In the genomic region with DNA sequence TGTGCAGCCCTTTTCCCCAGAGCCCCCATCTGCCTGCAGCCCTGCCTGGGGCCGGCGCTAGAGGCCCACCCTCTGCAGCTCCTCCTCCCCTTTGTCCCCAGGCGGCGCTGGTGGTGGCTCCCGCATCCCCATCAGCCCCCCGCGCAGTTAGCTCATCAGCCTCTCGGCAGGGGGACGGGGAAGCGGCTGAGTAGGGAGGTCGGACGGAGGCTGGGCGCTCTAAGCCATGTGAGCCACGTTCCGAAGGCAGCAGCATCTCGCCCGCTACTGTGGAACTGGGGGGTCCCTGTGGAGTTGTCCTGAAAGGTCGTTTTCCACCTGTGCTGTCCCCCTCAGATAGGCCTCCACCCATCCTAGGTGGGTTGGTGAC, we compare ENCODE assay signal across 26 cellular contexts. TPM values are rescaled to one million over a fixed set of nuclear protein-coding genes. Genes with fewer than 3 reads are reported as not detected.
DNase-seq lines count a peak whose midpoint lies in the region; ATAC-seq, FAIRE-seq and TF ChIP-seq lines count a peak whose summit lies in the region.
"Had no signal": no experiment of that assay in that cellular context is flagged by ENCODE, and none has a peak within 500 bp of the region (broad histone marks: within the 10 kb centered on the region; RNA-seq: fewer than 3 reads in every experiment).

No MANE protein-coding gene starts in this region.

- TF ChIP-seq CTCF in SK-N-SH (IDR thresholded peaks at IDR 0.05) (no peak), GM23338 (conservative IDR thresholded peaks at IDR 0.05; ENCODE audit: low read depth in 2 of 2) (peak; percentile 10 to 53; a peak in 2 of 4 replicates), neural progenitor cell (IDR thresholded peaks at IDR 0.05) (peak; percentile 40)

- H3K27ac ChIP-seq in SK-N-SH (ENCODE audit: low read depth in 2 of 2, low read length in 1 of 2) (no peak overlapping the region), GM23338 (ENCODE audit: low read depth) (no peak overlapping the region), neural progenitor cell (no peak overlapping the region)
- no peak overlapping the region for H3K27ac ChIP-seq in effector memory CD4-positive, alpha-beta T cell (ENCODE audit: insufficient read depth, low read length, poor library complexity, severe bottlenecking)
- H3K27ac ChIP-seq: 22Rv1, esophagus squamous epithelium, stomach, upper lobe of left lung had no signal

- no peak for FAIRE-seq in frontal cortex (lab: Jason Lieb, UNC)
- FAIRE-seq: TTC549 had no signal

- H3K9ac ChIP-seq in SK-N-SH: no peak overlapping the region
- H3K9ac ChIP-seq in neural progenitor cell: no peak overlapping the region

- peak; percentile 48 for DNase-seq in SK-N-SH
- DNase-seq in GM23338 (ENCODE audit: low spot score): peak; percentile 76
- peak; percentile 20 to 23 for DNase-seq in frontal cortex (ENCODE audit: low spot score in 2 of 2)
- peak; percentile 79 for DNase-seq in neural progenitor cell (ENCODE audit: low spot score)
- DNase-seq in activated naive CD8-positive, alpha-beta T cell treated with anti-CD3 and anti-CD28 coated beads, Interleukin-2, amount 50 U/mL, for 24 hours: no peak
- no peak for DNase-seq in effector memory CD4-positive, alpha-beta T cell
- DNase-seq: activated CD4-positive, alpha-beta T cell treated with anti-CD3 and anti-CD28 coated beads for 36 hours; AML-193; DND-41; effector CD4-positive, alpha-beta T cell; esophagus squamous epithelium; KG1; mucosa of descending colon; NCI-H1694; NCI-H526 treated with DMSO at 0.1 percent for 48 hours; stimulated activated CD4-positive, alpha-beta T cell treated with anti-CD3 and anti-CD28 coated beads, Interleukin-12 subunit alpha, Interleukin-12 subunit beta, amount 100 ng/mL, for 4 hours; stomach; SW 1271; upper lobe of left lung had no signal

- H3K36me3 Mint-ChIP-seq in GM23338 (ENCODE audit: low read depth) (peaks cover 23% of the 10 kb centered on the region), neural progenitor cell (peaks cover 24% of the 10 kb centered on the region)
- H3K36me3 Mint-ChIP-seq in activated naive CD8-positive, alpha-beta T cell treated with anti-CD3 and anti-CD28 coated beads, Interleukin-2, amount 50 U/mL, for 24 hours (ENCODE audit: low read depth): no peaks in the 10 kb centered on the region

- no peak overlapping the region for H3K27ac Mint-ChIP-seq in GM23338
- H3K27ac Mint-ChIP-seq in neural progenitor cell: no peak overlapping the region
- H3K27ac Mint-ChIP-seq in activated naive CD8-positive, alpha-beta T cell treated with anti-CD3 and anti-CD28 coated beads, Interleukin-2, amount 50 U/mL, for 24 hours: no peak overlapping the region
- H3K27ac Mint-ChIP-seq: activated CD4-positive, alpha-beta T cell treated with anti-CD3 and anti-CD28 coated beads for 36 hours; activated T-helper 2 cell treated with anti-CD3 and anti-CD28 coated beads, Interferon-gamma antibody, Interleukin-2, Interleukin-4, amounts not matched to agents 10 μg/mL and 5 μg/mL and 100 μg/mL, durations not matched to agents 14 hours and 24 hours and 36 hours had no signal

- H3K4me3 ChIP-seq in SK-N-SH (ENCODE audit: low read depth in 2 of 2, low read length in 1 of 2) (no peak overlapping the region), GM23338 (peak overlapping the region; percentile 41), neural progenitor cell (no peak overlapping the region)
- H3K4me3 ChIP-seq in effector memory CD4-positive, alpha-beta T cell (ENCODE audit: insufficient read depth, low read depth, low read length, poor library complexity, severe bottlenecking): no peak overlapping the region
- H3K4me3 ChIP-seq: esophagus squamous epithelium, mucosa of descending colon, stomach, upper lobe of left lung had no signal

- H3K27me3 Mint-ChIP-seq in GM23338 (ENCODE audit: insufficient read depth, low read depth, poor library complexity) (peaks cover 19% of the 10 kb centered on the region), neural progenitor cell (ENCODE audit: insufficient read depth, low read depth) (peaks cover 4% of the 10 kb centered on the region)
- H3K27me3 Mint-ChIP-seq in activated naive CD8-positive, alpha-beta T cell treated with anti-CD3 and anti-CD28 coated beads, Interleukin-2, amount 50 U/mL, for 24 hours: no peaks in the 10 kb centered on the region
- H3K27me3 Mint-ChIP-seq: activated CD4-positive, alpha-beta T cell treated with anti-CD3 and anti-CD28 coated beads for 36 hours had no signal

- H3K36me3 ChIP-seq in SK-N-SH (replicated peaks in 1 of 2; ENCODE audit: control insufficient read depth in 1 of 2, insufficient read depth in 2 of 2, low read length in 1 of 2): peaks cover 13 to 93% of the 10 kb centered on the region in 2 experiments
- no peaks in the 10 kb centered on the region for H3K36me3 ChIP-seq in GM23338 (ENCODE audit: insufficient read depth)
- no peaks in the 10 kb centered on the region for H3K36me3 ChIP-seq in neural progenitor cell
- H3K36me3 ChIP-seq in effector memory CD4-positive, alpha-beta T cell (ENCODE audit: control insufficient read depth, insufficient read depth, low read length): peaks cover 13% of the 10 kb centered on the region

- H3F3A ChIP-seq in SK-N-SH (replicated peaks; ENCODE audit: insufficient read depth) (no peaks in the 10 kb centered on the region), GM23338 (replicated peaks; ENCODE audit: low read depth) (0 out of 2 replicates have a peak, but pooled peaks cover 2% of the 10 kb centered on the region), neural progenitor cell (ENCODE audit: low read depth) (peaks cover 13% of the 10 kb centered on the region)

- POLR2A ChIA-PET in SK-N-SH (lab: Yijun Ruan, JAX): no interaction called here

- CTCF ChIA-PET in SK-N-SH (lab: Yijun Ruan, JAX): interaction anchor here (2.3 to 10.0 kb wide), 6 partner anchors 10 to 33 kb away, joined by 8 to 73 read pairs (median 12); a partner anchor contains a TSS

- no peak for TF ChIP-seq EP300 in SK-N-SH (IDR thresholded peaks at IDR 0.05; ENCODE audit: borderline replicate concordance in 1 of 2, low read depth in 1 of 2, low read length in 1 of 2)

- H3K9me2 ChIP-seq in SK-N-SH (no peaks in the 10 kb centered on the region), GM23338 (ENCODE audit: insufficient read depth) (no peaks in the 10 kb centered on the region)

- H3K27me3 ChIP-seq in SK-N-SH (ENCODE audit: insufficient read depth): no peaks in the 10 kb centered on the region
- peaks cover 20% of the 10 kb centered on the region for H3K27me3 ChIP-seq in GM23338 (ENCODE audit: insufficient read depth)
- H3K27me3 ChIP-seq in neural progenitor cell: no peaks in the 10 kb centered on the region
- H3K27me3 ChIP-seq in effector memory CD4-positive, alpha-beta T cell (replicated peaks; ENCODE audit: control insufficient read depth, insufficient read depth, low read length, poor library complexity, severe bottlenecking): no peaks in the 10 kb centered on the region
- H3K27me3 ChIP-seq: esophagus squamous epithelium, stomach, upper lobe of left lung had no signal

- no peak overlapping the region for H3K4me2 ChIP-seq in SK-N-SH
- H3K4me2 ChIP-seq in GM23338: peak overlapping the region; percentile 74
- peak overlapping the region; percentile 62 for H3K4me2 ChIP-seq in neural progenitor cell

- ATAC-seq in SK-N-SH treated with all-trans-retinoic acid at 6 μM for 48 hours: no peak
- peak; percentile 54 for ATAC-seq in GM23338
- ATAC-seq in activated naive CD8-positive, alpha-beta T cell treated with anti-CD3 and anti-CD28 coated beads, Interleukin-2, amount 50 U/mL, for 24 hours: no peak
- ATAC-seq in HG02840 (IDR thresholded peaks at IDR 0.05; ENCODE audit: low FRiP score, unreplicated experiment): no peak
- ATAC-seq: activated CD4-positive, alpha-beta T cell treated with anti-CD3 and anti-CD28 coated beads for 36 hours; mucosa of descending colon had no signal

- WGBS in SK-N-SH (ENCODE audit: low lambda C conversion rate): 96% methylated on average over 15 of the region's 18 CpGs

- no peak overlapping the region for H2AFZ ChIP-seq in SK-N-SH (ENCODE audit: low read depth)
- H2AFZ ChIP-seq in GM23338: no peak overlapping the region
- H2AFZ ChIP-seq in neural progenitor cell (replicated peaks): no peak overlapping the region

- H4K20me1 ChIP-seq in SK-N-SH (ENCODE audit: insufficient read depth) (no peaks in the 10 kb centered on the region), GM23338 (replicated peaks; ENCODE audit: insufficient read depth) (peaks cover 7% of the 10 kb centered on the region), neural progenitor cell (ENCODE audit: low read depth) (peaks cover 26% of the 10 kb centered on the region)

- H3K9me3 ChIP-seq in SK-N-SH (no peaks in the 10 kb centered on the region), neural progenitor cell (ENCODE audit: low read depth) (no peaks in the 10 kb centered on the region)
- no peaks in the 10 kb centered on the region for H3K9me3 ChIP-seq in effector memory CD4-positive, alpha-beta T cell (ENCODE audit: control insufficient read depth, low read length)
- H3K9me3 ChIP-seq: esophagus squamous epithelium, mucosa of descending colon, stomach, upper lobe of left lung had no signal

- H3K4me3 Mint-ChIP-seq in GM23338 (peak overlapping the region; percentile 38), neural progenitor cell (no peak overlapping the region)
- H3K4me3 Mint-ChIP-seq in activated naive CD8-positive, alpha-beta T cell treated with anti-CD3 and anti-CD28 coated beads, Interleukin-2, amount 50 U/mL, for 24 hours: no peak overlapping the region
- H3K4me3 Mint-ChIP-seq: activated CD4-positive, alpha-beta T cell treated with anti-CD3 and anti-CD28 coated beads for 36 hours had no signal

- peaks cover 0 to 14% of the 10 kb centered on the region in 2 experiments; a peak in 1 of 4 replicates for H3K4me1 ChIP-seq in SK-N-SH (ENCODE audit: control insufficient read depth in 1 of 2, insufficient read depth in 2 of 2, low read depth in 1 of 2, low read length in 1 of 2)
- peaks cover 23% of the 10 kb centered on the region for H3K4me1 ChIP-seq in GM23338 (ENCODE audit: insufficient read depth)
- peaks cover 37% of the 10 kb centered on the region for H3K4me1 ChIP-seq in neural progenitor cell
- H3K4me1 ChIP-seq in effector memory CD4-positive, alpha-beta T cell (ENCODE audit: control insufficient read depth, insufficient read depth, low read length, poor library complexity, severe bottlenecking): no peaks in the 10 kb centered on the region
- H3K4me1 ChIP-seq: esophagus squamous epithelium, upper lobe of left lung had no signal

- H3K79me2 ChIP-seq in SK-N-SH (ENCODE audit: insufficient read depth) (no peaks in the 10 kb centered on the region), GM23338 (replicated peaks; ENCODE audit: insufficient read depth) (no peaks in the 10 kb centered on the region), neural progenitor cell (ENCODE audit: low read depth) (no peaks in the 10 kb centered on the region)

- H3K9me3 Mint-ChIP-seq in GM23338 (no peaks in the 10 kb centered on the region), neural progenitor cell (no peaks in the 10 kb centered on the region)
- H3K9me3 Mint-ChIP-seq in activated naive CD8-positive, alpha-beta T cell treated with anti-CD3 and anti-CD28 coated beads, Interleukin-2, amount 50 U/mL, for 24 hours: no peaks in the 10 kb centered on the region
- H3K9me3 Mint-ChIP-seq: activated T-helper 2 cell treated with anti-CD3 and anti-CD28 coated beads, Interferon-gamma antibody, Interleukin-2, Interleukin-4, amounts not matched to agents 10 μg/mL and 5 μg/mL and 100 μg/mL, durations not matched to agents 14 hours and 24 hours and 36 hours had no signal

- TF ChIP-seq RAD21 in SK-N-SH (IDR thresholded peaks at IDR 0.05; ENCODE audit: low read length): no peak

- H3K4me1 Mint-ChIP-seq in GM23338 (peaks cover 56% of the 10 kb centered on the region), neural progenitor cell (peaks cover 14% of the 10 kb centered on the region)
- no peaks in the 10 kb centered on the region for H3K4me1 Mint-ChIP-seq in activated naive CD8-positive, alpha-beta T cell treated with anti-CD3 and anti-CD28 coated beads, Interleukin-2, amount 50 U/mL, for 24 hours
- H3K4me1 Mint-ChIP-seq: activated CD4-positive, alpha-beta T cell treated with anti-CD3 and anti-CD28 coated beads for 36 hours had no signal

RNA-seq across cellular contexts. Expression of a gene that starts 29.0 kb away (rescaled TPM):
- not detected in 2 replicates for polyA plus RNA-seq in SK-N-SH (2012; rRNA removed)
- not detected in 2 replicates for polyA plus RNA-seq in SK-N-SH (2012; cell fraction: cytosol; rRNA removed)
- polyA plus RNA-seq in SK-N-SH (2012; cell fraction: nucleus; rRNA removed): not detected in 2 replicates
- 0.24 and 1.8 TPM in 2 replicates for total RNA-seq in GM23338 (2014; rRNA removed; shearing (Covaris generic))
- not detected in 2 replicates for polyA plus RNA-seq in GM23338 (2016; fragmentation: Nextera tagmentation; extraction: Ambion mirVana)
- total RNA-seq in frontal cortex: 0.41 TPM
- total RNA-seq in neural progenitor cell (ENCODE audit: low replicate concordance): not detected in 2 replicates
- total RNA-seq: activated CD8-positive, alpha-beta memory T cell treated with anti-CD3 and anti-CD28 coated beads for 36 hours; activated T-helper 2 cell treated with anti-CD3 and anti-CD28 coated beads, Interferon-gamma antibody, Interleukin-2, Interleukin-4, amounts not matched to agents 10 μg/mL and 5 μg/mL and 100 μg/mL, durations not matched to agents 14 hours and 24 hours and 36 hours; esophagus squamous epithelium; liver; mucosa of descending colon; stomach; upper lobe of left lung had no signal
- polyA plus RNA-seq: liver, stomach had no signal

RNA-seq across cellular contexts. Expression of a gene that starts 48.5 kb away (rescaled TPM):
- not detected in 2 replicates for polyA plus RNA-seq in SK-N-SH (2012; rRNA removed)
- polyA plus RNA-seq in SK-N-SH (2012; cell fraction: cytosol; rRNA removed): not detected in 2 replicates
- polyA plus RNA-seq in SK-N-SH (2012; cell fraction: nucleus; rRNA removed): not detected in 2 replicates
- total RNA-seq in GM23338 (2014; rRNA removed; shearing (Covaris generic)): not detected in 2 replicates
- not detected in 2 replicates for polyA plus RNA-seq in GM23338 (2016; fragmentation: Nextera tagmentation; extraction: Ambion mirVana)
- not detected for total RNA-seq in frontal cortex
- total RNA-seq in neural progenitor cell (ENCODE audit: low replicate concordance): not detected in 2 replicates
- total RNA-seq: activated CD4-positive, alpha-beta T cell treated with anti-CD3 and anti-CD28 coated beads for 36 hours; activated CD8-positive, alpha-beta memory T cell treated with anti-CD3 and anti-CD28 coated beads for 36 hours; activated T-helper 2 cell treated with anti-CD3 and anti-CD28 coated beads, Interferon-gamma antibody, Interleukin-2, Interleukin-4, amounts not matched to agents 10 μg/mL and 5 μg/mL and 100 μg/mL, durations not matched to agents 14 hours and 24 hours and 36 hours; esophagus squamous epithelium; liver; mucosa of descending colon; stomach; upper lobe of left lung had no signal
- polyA plus RNA-seq: liver had no signal

RNA-seq across cellular contexts. Expression of a gene that starts 52.3 kb away (rescaled TPM):
- polyA plus RNA-seq in SK-N-SH (2012; rRNA removed) (108 and 126 TPM in 2 replicates), GM23338 (2016; fragmentation: Nextera tagmentation; extraction: Ambion mirVana) (24.0 and 24.9 TPM in 2 replicates)
- 61.7 and 84.8 TPM in 2 replicates for polyA plus RNA-seq in SK-N-SH (2012; cell fraction: cytosol; rRNA removed)
- polyA plus RNA-seq in SK-N-SH (2012; cell fraction: nucleus; rRNA removed): 361 and 701 TPM in 2 replicates
- 32.2 and 39.2 TPM in 2 replicates for total RNA-seq in GM23338 (2014; rRNA removed; shearing (Covaris generic))
- total RNA-seq in frontal cortex (92.9 TPM), neural progenitor cell (ENCODE audit: low replicate concordance) (38.9 and 73.0 TPM in 2 replicates)

RNA-seq across cellular contexts. Expression of a gene that starts 55.2 kb away (rescaled TPM):
- 37.8 and 60.6 TPM in 2 replicates for polyA plus RNA-seq in SK-N-SH (2012; rRNA removed)
- 21.7 and 37.0 TPM in 2 replicates for polyA plus RNA-seq in SK-N-SH (2012; cell fraction: cytosol; rRNA removed)
- polyA plus RNA-seq in SK-N-SH (2012; cell fraction: nucleus; rRNA removed): 58.0 and 66.2 TPM in 2 replicates
- 37.1 and 61.1 TPM in 2 replicates for total RNA-seq in GM23338 (2014; rRNA removed; shearing (Covaris generic))
- polyA plus RNA-seq in GM23338 (2016; fragmentation: Nextera tagmentation; extraction: Ambion mirVana): 47.6 and 59.6 TPM in 2 replicates
- 10.2 TPM for total RNA-seq in frontal cortex
- 6.0 and 49.4 TPM in 2 replicates for total RNA-seq in neural progenitor cell (ENCODE audit: low replicate concordance)

RNA-seq across cellular contexts. Expression of a gene that starts 57.9 kb away (rescaled TPM):
- polyA plus RNA-seq in SK-N-SH (2012; rRNA removed) (125 and 148 TPM in 2 replicates), GM23338 (2016; fragmentation: Nextera tagmentation; extraction: Ambion mirVana) (36.4 and 37.4 TPM in 2 replicates)
- 34.4 and 60.5 TPM in 2 replicates for polyA plus RNA-seq in SK-N-SH (2012; cell fraction: cytosol; rRNA removed)
- 699 and 1,159 TPM in 2 replicates for polyA plus RNA-seq in SK-N-SH (2012; cell fraction: nucleus; rRNA removed)
- 42.5 and 57.4 TPM in 2 replicates for total RNA-seq in GM23338 (2014; rRNA removed; shearing (Covaris generic))
- total RNA-seq in frontal cortex (32.6 TPM), neural progenitor cell (ENCODE audit: low replicate concordance) (22.4 and 71.0 TPM in 2 replicates)

Comparison
In these comparisons a context has a peak if more than half of its experiments do, and no peak if none do; other contexts are left out.
1. DNase-seq: peak in SK-N-SH (single experiment), GM23338 (single experiment), frontal cortex (2 of 2) and neural progenitor cell (single experiment); none in activated naive CD8-positive, alpha-beta T cell treated with anti-CD3 and anti-CD28 coated beads, Interleukin-2, amount 50 U/mL, for 24 hours (single experiment) and effector memory CD4-positive, alpha-beta T cell (0 of 3).